28 cellular contexts compared by ENCODE assay signal in genomic region chr3:140151321-140151720, GRCh38.
"Had no signal": no experiment of that assay in that cellular context is flagged by ENCODE, and none has a peak within 500 bp of the region (broad histone marks: within the 10 kb centered on the region; RNA-seq: fewer than 3 reads in every experiment).

No MANE protein-coding gene starts in this region.

- H3K4me3 ChIP-seq: left lung, lower lobe of right lung, pancreas, prostate gland, skin epidermis, stomach, testis, thyroid gland, transverse colon, upper lobe of left lung had no signal

- DNase-seq: hypothalamus; immature natural killer cell; kidney; left colon; left lung; lower lobe of right lung; mammary epithelial cell; mesenchymal stem cell; naive thymus-derived CD8-positive, alpha-beta T cell; nucleus accumbens; pancreas; posterior cingulate gyrus; retina; right cardiac atrium; stimulated activated CD4-positive, alpha-beta T cell treated with anti-CD3 and anti-CD28 coated beads, Interleukin-12 subunit alpha, Interleukin-12 subunit beta, amount 100 ng/mL, for 4 hours; stimulated activated CD4-positive, alpha-beta T cell treated with anti-CD3 and anti-CD28 coated beads, Interleukin-15, amount 100 ng/mL, for 24 hours; stimulated activated CD4-positive, alpha-beta T cell treated with anti-CD3 and anti-CD28 coated beads, Interleukin-2, amount 100 ng/mL, for 24 hours; stimulated activated CD4-positive, alpha-beta T cell treated with anti-CD3 and anti-CD28 coated beads, Interleukin-4, amount 100 ng/mL, for 1 hour; stimulated activated naive B cell treated with anti-CD40 and anti-IgM and Interleukin-4, amounts not matched to agents 10 μg/mL and 1 μg/mL and 100 μg/mL, for 72 hours; stimulated activated naive CD8-positive, alpha-beta T cell treated with anti-CD3 and anti-CD28 coated beads, Interleukin-15, Interleukin-2, amounts not matched to agents 100 U/mL and 50 U/mL, for 24 hours; stomach; testis; transverse colon; upper lobe of left lung had no signal

- H3K27ac ChIP-seq: left lung, lower lobe of right lung, pancreas, prostate gland, skin epidermis, stomach, testis, transverse colon, upper lobe of left lung had no signal

- H3K36me3 ChIP-seq: left lung, lower lobe of right lung, pancreas, prostate gland, stomach, thyroid gland, transverse colon, upper lobe of left lung had no signal

- H3K4me1 ChIP-seq: left lung, lower lobe of right lung, pancreas, prostate gland, stomach, testis, transverse colon, upper lobe of left lung had no signal

- H3K27me3 ChIP-seq: left lung, pancreas, stomach, testis, thyroid gland, transverse colon, upper lobe of left lung had no signal

- ATAC-seq: left colon; left lung; lower lobe of right lung; naive thymus-derived CD8-positive, alpha-beta T cell; pancreas; right cardiac atrium; sciatic nerve; stimulated activated naive B cell treated with anti-CD40 and anti-IgM and Interleukin-4, amounts not matched to agents 10 μg/mL and 1 μg/mL and 100 μg/mL, for 72 hours; stimulated activated naive CD8-positive, alpha-beta T cell treated with anti-CD3 and anti-CD28 coated beads, Interleukin-15, Interleukin-2, amounts not matched to agents 100 U/mL and 50 U/mL, for 24 hours had no signal

- H3K9me3 ChIP-seq: left lung, lower lobe of right lung, pancreas, prostate gland, stomach, testis, thyroid gland, transverse colon, upper lobe of left lung had no signal
